Comparison of ENCODE assay signal across 22 cellular contexts in the genomic region with DNA sequence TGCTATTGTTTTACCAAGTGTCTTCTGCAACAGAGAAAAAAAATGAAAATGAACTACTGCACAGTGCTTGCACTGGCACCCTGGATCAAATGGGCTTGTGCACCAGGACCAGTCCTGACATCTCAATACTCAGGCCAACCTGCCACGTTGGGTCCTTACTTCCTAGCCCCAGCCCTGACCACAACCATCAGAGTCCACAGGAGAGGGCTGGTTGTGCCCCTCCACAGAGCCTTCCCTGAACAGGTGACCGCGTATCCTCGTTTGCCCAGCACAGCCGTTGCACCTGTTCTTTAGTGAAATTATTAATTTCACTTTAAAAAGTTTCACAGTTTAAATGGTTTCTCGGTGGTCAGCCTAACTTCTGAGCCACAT.
A peak's percentile ranks its signal among the peaks of the same experiment; 100 is the strongest.
DNase-seq lines count a peak whose midpoint lies in the region; ATAC-seq and TF ChIP-seq lines count a peak whose summit lies in the region.
"Had no signal": no experiment of that assay in that cellular context is flagged by ENCODE, and none has a peak within 500 bp of the region (broad histone marks: within the 10 kb centered on the region; RNA-seq: fewer than 3 reads in every experiment).

No MANE protein-coding gene starts in this region.

- no peaks in the 10 kb centered on the region for H3K79me2 ChIP-seq in trophoblast cell (ENCODE audit: control insufficient read depth, insufficient read depth, low read length, poor library complexity)

- H3K18ac ChIP-seq in trophoblast cell (ENCODE audit: low read length): no peak overlapping the region

- H3K14ac ChIP-seq in trophoblast cell (ENCODE audit: low read length): no peak overlapping the region

- H2BK5ac ChIP-seq in trophoblast cell (ENCODE audit: low read depth, low read length, poor library complexity): no peak overlapping the region

- H2BK12ac ChIP-seq in trophoblast cell (ENCODE audit: low read length): no peak overlapping the region

- no peak overlapping the region for H3K9ac ChIP-seq in trophoblast cell (ENCODE audit: low read length)
- H3K9ac ChIP-seq: GM23248 had no signal

- intact Hi-C loops in cardiac septum (cut with DNase I) (no loop called here), Right ventricle myocardium inferior (cut with DNase I) (no loop called here), stomach (cut with DNase I; ENCODE audit: low total_unique reads) (no loop called here)

- peak; percentile 49 for DNase-seq in cardiac septum (ENCODE audit: low spot score)
- DNase-seq in Right ventricle myocardium inferior (ENCODE audit: missing footprints): no peak
- peak; percentile 1 for DNase-seq in WERI-Rb-1
- DNase-seq in left lobe of liver (ENCODE audit: low spot score): peak; percentile 14
- peak; percentile 15 for DNase-seq in ureter (ENCODE audit: low spot score)
- no peak for DNase-seq in trophoblast cell
- DNase-seq in stomach: no peak
- DNase-seq: Caco-2; CD4-positive, alpha-beta T cell; DMS 273 treated with DMSO at 0.1 percent for 48 hours; DMS79 treated with DMSO at 0.1 percent for 48 hours; GM23248; HCEC 1CT; NCI-H1105; NCI-H2029; NCI-H226; NCI-H510A treated with DMSO at 0.1 percent for 48 hours; NCI-H748 treated with DMSO at 0.1 percent for 48 hours; OCI-M1; SHP77 had no signal

- no peak overlapping the region for H3K4me2 ChIP-seq in trophoblast cell (ENCODE audit: low read length)

- H3K27me3 ChIP-seq in WERI-Rb-1 (ENCODE audit: insufficient read depth, low read depth, severe bottlenecking) (no peaks in the 10 kb centered on the region), trophoblast cell (ENCODE audit: insufficient read depth, low read length) (no peaks in the 10 kb centered on the region), stomach (no peaks in the 10 kb centered on the region)
- H3K27me3 ChIP-seq: BE2C had no signal

- H3K23ac ChIP-seq in trophoblast cell (ENCODE audit: low read length): no peak overlapping the region

- no CpG with 5 or more reads among the region's 6 CpGs for WGBS in trophoblast cell (ENCODE audit: extremely low coverage, insufficient coverage, insufficient read length)
- WGBS in stomach, 5 donors: 74 to 79% (median 78%) methylated on average over 6 of the region's 6 CpGs

- no peak overlapping the region for H4K91ac ChIP-seq in trophoblast cell (ENCODE audit: low read depth, low read length)

- H2AFZ ChIP-seq in trophoblast cell (ENCODE audit: insufficient read depth, low read length, poor library complexity): no peak overlapping the region
- H2AFZ ChIP-seq: GM23248 had no signal

- H3K27ac ChIP-seq in WERI-Rb-1 (no peak overlapping the region), trophoblast cell (ENCODE audit: low read depth, low read length) (no peak overlapping the region), stomach (no peak overlapping the region)
- H3K27ac ChIP-seq: GM23248, SK-N-MC had no signal

- no peak for ATAC-seq in Right ventricle myocardium inferior
- ATAC-seq in left lobe of liver: no peak

- H3K4me1 ChIP-seq in trophoblast cell (ENCODE audit: control insufficient read depth in 1 of 2, insufficient read depth in 2 of 2, low read length in 2 of 2) (no peaks in the 10 kb centered on the region), stomach (no peaks in the 10 kb centered on the region)
- H3K4me1 ChIP-seq: Caco-2 had no signal

- no peak overlapping the region for H4K8ac ChIP-seq in trophoblast cell (ENCODE audit: low read depth, low read length)

- no peaks in the 10 kb centered on the region for H3K79me1 ChIP-seq in trophoblast cell (ENCODE audit: low read length)

- H3K4ac ChIP-seq in trophoblast cell (ENCODE audit: low read depth, low read length): no peak overlapping the region

- no peak overlapping the region for H2AK5ac ChIP-seq in trophoblast cell (ENCODE audit: low read length)

- TF ChIP-seq EP300 in stomach (IDR thresholded peaks at IDR 0.05): no peak

- H3K36me3 ChIP-seq in WERI-Rb-1: no peaks in the 10 kb centered on the region
- no peaks in the 10 kb centered on the region for H3K36me3 ChIP-seq in trophoblast cell (ENCODE audit: control insufficient read depth in 1 of 2, insufficient read depth in 2 of 2, low read length in 2 of 2)
- no peaks in the 10 kb centered on the region for H3K36me3 ChIP-seq in stomach

- TF ChIP-seq CTCF in WERI-Rb-1 (IDR thresholded peaks at IDR 0.05; ENCODE audit: low read depth, low read length) (no peak), stomach (IDR thresholded peaks at IDR 0.05) (no peak)

- no peak overlapping the region for H4K12ac ChIP-seq in trophoblast cell (ENCODE audit: low read depth, low read length)

- H3K9me3 ChIP-seq in WERI-Rb-1 (ENCODE audit: severe bottlenecking): no peaks in the 10 kb centered on the region
- peaks cover 9% of the 10 kb centered on the region for H3K9me3 ChIP-seq in trophoblast cell (ENCODE audit: insufficient read depth, low read depth, low read length)
- no peaks in the 10 kb centered on the region for H3K9me3 ChIP-seq in stomach
- H3K9me3 ChIP-seq: BE2C, Caco-2 had no signal

- H2BK120ac ChIP-seq in trophoblast cell (ENCODE audit: insufficient read depth, low read length, poor library complexity): no peak overlapping the region

- H3K4me3 ChIP-seq in WERI-Rb-1 (ENCODE audit: low read depth, low read length) (no peak overlapping the region), trophoblast cell (ENCODE audit: low read depth, low read length) (no peak overlapping the region), stomach (no peak overlapping the region)
- H3K4me3 ChIP-seq: GM23248, SK-N-MC had no signal

- no peak for TF ChIP-seq POLR2A in stomach (IDR thresholded peaks at IDR 0.05)

Comparison
In these comparisons a context has a peak if more than half of its experiments do, and no peak if none do; other contexts are left out.
1. DNase-seq: peak in cardiac septum (single experiment), WERI-Rb-1 (single experiment), left lobe of liver (single experiment) and ureter (single experiment); none in Right ventricle myocardium inferior (single experiment), trophoblast cell (0 of 2) and stomach (single experiment).